ENCODE assay signal across 22 cellular contexts in genomic region chr1:237416924-237417655, GRCh38.
A peak's percentile ranks its signal among the peaks of the same experiment; 100 is the strongest.
DNase-seq lines count a peak whose midpoint lies in the region; ATAC-seq and TF ChIP-seq lines count a peak whose summit lies in the region.
"Had no signal": no experiment of that assay in that cellular context is flagged by ENCODE, and none has a peak within 500 bp of the region (broad histone marks: within the 10 kb centered on the region; RNA-seq: fewer than 3 reads in every experiment).

No MANE protein-coding gene starts in this region.

- no peaks in the 10 kb centered on the region for H3K9me3 Mint-ChIP-seq in WTC11

- no peak for TF ChIP-seq POLR2A in gastrocnemius medialis (IDR thresholded peaks at IDR 0.05)

- H3K27ac ChIP-seq in left ventricle myocardium inferior (replicated peaks) = peak overlapping the region; percentile 36
- no peak overlapping the region for H3K27ac ChIP-seq in gastrocnemius medialis
- H3K27ac ChIP-seq: Peyer's patch had no signal

- in situ Hi-C loops in gastrocnemius medialis (cut with MboI; ENCODE audit: low sequenced_read_pairs in 4 of 4) = no loop called here

- H3K9me3 ChIP-seq in left ventricle myocardium inferior (replicated peaks) (peaks cover 4% of the 10 kb centered on the region), gastrocnemius medialis (no peaks in the 10 kb centered on the region)
- H3K9me3 ChIP-seq: MG63, Peyer's patch had no signal

- CTCF ChIA-PET in WTC11 (lab: Charles Lee) = no interaction called here

- H3K27me3 ChIP-seq in left ventricle myocardium inferior (ENCODE audit: low read depth) (no peaks in the 10 kb centered on the region), gastrocnemius medialis (no peaks in the 10 kb centered on the region)
- H3K27me3 ChIP-seq: MG63, Peyer's patch had no signal

- DNase-seq in Right ventricle myocardium superior (no peak), cardiac septum (ENCODE audit: low spot score) (no peak), cerebellum (ENCODE audit: low spot score) (peak; percentile 10), left ventricle myocardium inferior (no peak), A172 (ENCODE audit: low spot score) (no peak), WTC11 (ENCODE audit: low spot score) (no peak), gastrocnemius medialis (no peak), germinal center (ENCODE audit: low spot score) (no peak)
- DNase-seq: 8988T, DMS53, GF-D8, Kasumi-1, MG63, NCI-H1417, NCI-H1694 treated with DMSO at 0.1 percent for 48 hours, NCI-H2081 treated with DMSO at 0.1 percent for 48 hours, NCI-H2171 treated with DMSO at 0.1 percent for 48 hours, NCI-H524 treated with DMSO at 0.1 percent for 48 hours, NCI-H82, Peyer's patch had no signal

- H3K36me3 ChIP-seq in left ventricle myocardium inferior (peaks cover 2% of the 10 kb centered on the region), gastrocnemius medialis (no peaks in the 10 kb centered on the region)
- H3K36me3 ChIP-seq: MG63, Peyer's patch had no signal

- intact Hi-C loops in Right ventricle myocardium superior (cut with DNase I) = no loop called here
- intact Hi-C loops in cardiac septum (cut with DNase I) = no loop called here
- intact Hi-C loops in left ventricle myocardium inferior (cut with micrococcal nuclease) = no loop called here
- intact Hi-C loops in gastrocnemius medialis (cut with DNase I; ENCODE audit: low total_unique reads) = no loop called here

- ATAC-seq in Right ventricle myocardium superior (ENCODE audit: poor library complexity) (peak; percentile 14), WTC11 (no peak), gastrocnemius medialis (no peak)

- peaks cover 3% of the 10 kb centered on the region; the same call in 1 of the 2 replicates for H3K36me3 Mint-ChIP-seq in WTC11
- H3K36me3 Mint-ChIP-seq: CD14-positive monocyte had no signal

- H3K4me1 Mint-ChIP-seq in WTC11 = peaks cover 11% of the 10 kb centered on the region
- H3K4me1 Mint-ChIP-seq: B cell, CD14-positive monocyte had no signal

- POLR2A ChIA-PET in WTC11 (lab: Charles Lee) = no interaction called here

- TF ChIP-seq CTCF in left ventricle myocardium inferior (IDR thresholded peaks at IDR 0.05; ENCODE audit: borderline replicate concordance) (no peak), WTC11 (IDR thresholded peaks at IDR 0.05) (no peak), gastrocnemius medialis (IDR thresholded peaks at IDR 0.05 in 4 of 5, conservative IDR thresholded peaks at IDR 0.05 in 1 of 5) (no peak)

- no peak overlapping the region for H3K4me3 ChIP-seq in left ventricle myocardium inferior
- H3K4me3 ChIP-seq in gastrocnemius medialis = no peak overlapping the region
- H3K4me3 ChIP-seq: MG63, Peyer's patch had no signal

- no peak overlapping the region; the same call in 1 of the 2 replicates for H3K27ac Mint-ChIP-seq in WTC11
- H3K27ac Mint-ChIP-seq: B cell, CD14-positive monocyte had no signal

- peaks cover 6% of the 10 kb centered on the region for H3K4me1 ChIP-seq in left ventricle myocardium inferior
- no peaks in the 10 kb centered on the region for H3K4me1 ChIP-seq in gastrocnemius medialis
- H3K4me1 ChIP-seq: Peyer's patch had no signal

- no peak overlapping the region for H3K4me3 Mint-ChIP-seq in WTC11
- H3K4me3 Mint-ChIP-seq: B cell, CD14-positive monocyte had no signal

- no peaks in the 10 kb centered on the region for H3K27me3 Mint-ChIP-seq in WTC11 (ENCODE audit: low read depth)
- H3K27me3 Mint-ChIP-seq: B cell had no signal

TF ChIP-seq in WTC11, 78 proteins besides CTCF, POLR2A, EP300 and RAD21 (continues in another document):
- TF ChIP-seq ZSCAN18 (CRISPR knock-in tag; IDR thresholded peaks at IDR 0.05) = no peak
- no peak for TF ChIP-seq AR (CRISPR knock-in tag; IDR thresholded peaks at IDR 0.05)
- no peak for TF ChIP-seq ZBTB21 (CRISPR knock-in tag; IDR thresholded peaks at IDR 0.05; ENCODE audit: borderline replicate concordance)
- no peak for TF ChIP-seq NR2C2 (CRISPR knock-in tag; IDR thresholded peaks at IDR 0.05)
- TF ChIP-seq NFATC4 (CRISPR knock-in tag; IDR thresholded peaks at IDR 0.05) = no peak
- TF ChIP-seq E2F5 (CRISPR knock-in tag; IDR thresholded peaks at IDR 0.05) = no peak
- no peak for TF ChIP-seq TP53 (CRISPR knock-in tag; IDR thresholded peaks at IDR 0.05)
- no peak for TF ChIP-seq JUN (CRISPR knock-in tag; IDR thresholded peaks at IDR 0.05)
- TF ChIP-seq MYBL2 (CRISPR knock-in tag; IDR thresholded peaks at IDR 0.05) = no peak
- TF ChIP-seq ZNF425 (CRISPR knock-in tag; conservative IDR thresholded peaks at IDR 0.05) = no peak
- TF ChIP-seq TEAD4 (CRISPR knock-in tag; IDR thresholded peaks at IDR 0.05) = no peak
